8 cellular contexts compared by ENCODE assay signal in genomic region chr14:104985675-104986486, GRCh38. TPM values are rescaled to one million over a fixed set of nuclear protein-coding genes. Genes with fewer than 3 reads are reported as not detected.
A peak's percentile ranks its signal among the peaks of the same experiment; 100 is the strongest.
DNase-seq lines count a peak whose midpoint lies in the region; ATAC-seq and TF ChIP-seq lines count a peak whose summit lies in the region.

CLBA1 (plus strand) TSS chr14:104985788; CDS start chr14:104986432, 644 bp downstream.

- H3K36me3 ChIP-seq in KMS-11 (ENCODE audit: insufficient read depth), result no peaks in the 10 kb centered on the region

- H2AFZ ChIP-seq in KMS-11 (ENCODE audit: low read depth), result peak within 1 kb of the TSS; percentile 26

- no peaks in the 10 kb centered on the region for H3K27me3 ChIP-seq in KMS-11 (ENCODE audit: insufficient read depth, low read depth)

- no peak for TF ChIP-seq CTCF in KMS-11 (conservative IDR thresholded peaks at IDR 0.05; ENCODE audit: low read depth, low read length)

- H3K79me2 ChIP-seq in KMS-11 (ENCODE audit: insufficient read depth, low read depth), result no peaks in the 10 kb centered on the region

- ATAC-seq in GM21786 (IDR thresholded peaks at IDR 0.05; ENCODE audit: unreplicated experiment), result peak; percentile 86

- peak; percentile 91 for DNase-seq in EH (ENCODE audit: low read depth)
- DNase-seq in SHP77 treated with DMSO at 0.1 percent for 48 hours (lab: John Stamatoyannopoulos, UW), result peak; percentile 67
- peak; percentile 88 for DNase-seq in activated naive CD4-positive, alpha-beta T cell treated with Interleukin-2 at 50 U/mL for 16 hours
- DNase-seq in globus pallidus (ENCODE audit: low spot score), result peak; percentile 87
- peak; percentile 79 for DNase-seq in occipital lobe (lab: John Stamatoyannopoulos, UW)
- peak; percentile 87 for DNase-seq in superior temporal gyrus (ENCODE audit: extremely low spot score)

- peaks cover 10% of the 10 kb centered on the region for H3K4me1 ChIP-seq in KMS-11 (ENCODE audit: low read depth, poor library complexity, severe bottlenecking)

- peak within 1 kb of the TSS; percentile 51 for H3K9ac ChIP-seq in KMS-11

- no peak within 1 kb of the TSS for H3K4me3 ChIP-seq in KMS-11 (IDR thresholded peaks at IDR 0.05; ENCODE audit: insufficient read depth, low read depth, low read length)

- H3K27ac ChIP-seq in KMS-11, result no peak within 1 kb of the TSS

- H4K20me1 ChIP-seq in KMS-11 (ENCODE audit: insufficient read depth), result no peaks in the 10 kb centered on the region

- H3K4me2 ChIP-seq in KMS-11, result peak within 1 kb of the TSS; percentile 66

RNA-seq across cellular contexts. Expression of gene CLBA1, which starts in this region (rescaled TPM):
- total RNA-seq in occipital lobe, result 10.1 TPM
